15 cellular contexts compared by ENCODE assay signal in genomic region chr22:25573822-25574221, GRCh38. TPM values are rescaled to one million over a fixed set of nuclear protein-coding genes. Genes with fewer than 3 reads are reported as not detected.
DNase-seq lines count a peak whose midpoint lies in the region; ATAC-seq and FAIRE-seq lines count a peak whose summit lies in the region.
"Had no signal": no experiment of that assay in that cellular context is flagged by ENCODE, and none has a peak within 500 bp of the region (broad histone marks: within the 10 kb centered on the region; RNA-seq: fewer than 3 reads in every experiment).

No MANE protein-coding gene starts in this region.

- intact Hi-C loops in dendritic cell treated with granulocyte-macrophage colony-stimulating factor and Interleukin-4, amounts not matched to agents 40 ng/mL and 50 ng/mL, for 4 days (cut with micrococcal nuclease), result no loop called here

- peaks cover 5% of the 10 kb centered on the region for H3K36me3 Mint-ChIP-seq in CD4-positive, CD25-positive, alpha-beta regulatory T cell
- peaks cover 73% of the 10 kb centered on the region for H3K36me3 Mint-ChIP-seq in dendritic cell treated with granulocyte-macrophage colony-stimulating factor and Interleukin-4, amounts not matched to agents 40 ng/mL and 50 ng/mL, for 4 days (ENCODE audit: low read depth)

- H3K4me1 Mint-ChIP-seq in CD4-positive, CD25-positive, alpha-beta regulatory T cell, result peaks cover 11 to 16% (median 13%) of the 10 kb centered on the region in 4 donors
- peaks cover 70% of the 10 kb centered on the region for H3K4me1 Mint-ChIP-seq in dendritic cell treated with granulocyte-macrophage colony-stimulating factor and Interleukin-4, amounts not matched to agents 40 ng/mL and 50 ng/mL, for 4 days (ENCODE audit: low read depth)

- H3K4me3 Mint-ChIP-seq in CD4-positive, CD25-positive, alpha-beta regulatory T cell, result peak overlapping the region in 1 of 4 donors; percentile 67
- no peak overlapping the region for H3K4me3 Mint-ChIP-seq in dendritic cell treated with granulocyte-macrophage colony-stimulating factor and Interleukin-4, amounts not matched to agents 40 ng/mL and 50 ng/mL, for 4 days

- no peaks in the 10 kb centered on the region for H3K9me3 ChIP-seq in CD4-positive, CD25-positive, alpha-beta regulatory T cell (ENCODE audit: control insufficient read depth in 2 of 2, low read length in 2 of 2)
- H3K9me3 ChIP-seq in KOPT-K1 (ENCODE audit: insufficient read depth, low read length, poor library complexity, severe bottlenecking), result no peaks in the 10 kb centered on the region
- H3K9me3 ChIP-seq: HAP-1 had no signal

- no peak overlapping the region for H3K27ac ChIP-seq in CD4-positive, CD25-positive, alpha-beta regulatory T cell (ENCODE audit: insufficient read depth, low read length, poor library complexity, severe bottlenecking)
- peak overlapping the region; percentile 94 for H3K27ac ChIP-seq in KOPT-K1 (ENCODE audit: low read depth, low read length, poor library complexity, severe bottlenecking)
- H3K27ac ChIP-seq: BLaER1 had no signal

- H3K9me3 Mint-ChIP-seq in CD4-positive, CD25-positive, alpha-beta regulatory T cell, result peaks cover 0 to 5% (median 0%) of the 10 kb centered on the region in 7 donors
- H3K9me3 Mint-ChIP-seq in dendritic cell treated with granulocyte-macrophage colony-stimulating factor and Interleukin-4, amounts not matched to agents 40 ng/mL and 50 ng/mL, for 4 days, result peaks cover 8% of the 10 kb centered on the region

- no peaks in the 10 kb centered on the region for H3K4me1 ChIP-seq in CD4-positive, CD25-positive, alpha-beta regulatory T cell (ENCODE audit: control insufficient read depth, insufficient read depth, low read length, poor library complexity, severe bottlenecking)
- H3K4me1 ChIP-seq: HAP-1 had no signal

- no peak overlapping the region for H3K4me3 ChIP-seq in CD4-positive, CD25-positive, alpha-beta regulatory T cell (ENCODE audit: low read depth, low read length)
- H3K4me3 ChIP-seq: BLaER1, HAP-1 had no signal

- no peak for ATAC-seq in CD4-positive, CD25-positive, alpha-beta regulatory T cell (ENCODE audit: low read depth in 2 of 2)
- ATAC-seq in HG03378 (IDR thresholded peaks at IDR 0.05; ENCODE audit: unreplicated experiment) (no peak), GM21390 (IDR thresholded peaks at IDR 0.05; ENCODE audit: unreplicated experiment) (no peak)

- peak overlapping the region in 2 of 3 donors; percentile 52 to 86 for H3K27ac Mint-ChIP-seq in CD4-positive, CD25-positive, alpha-beta regulatory T cell
- peak overlapping the region; percentile 12 for H3K27ac Mint-ChIP-seq in dendritic cell treated with granulocyte-macrophage colony-stimulating factor and Interleukin-4, amounts not matched to agents 40 ng/mL and 50 ng/mL, for 4 days

- no peaks in the 10 kb centered on the region for H3K27me3 Mint-ChIP-seq in CD4-positive, CD25-positive, alpha-beta regulatory T cell
- H3K27me3 Mint-ChIP-seq in dendritic cell treated with granulocyte-macrophage colony-stimulating factor and Interleukin-4, amounts not matched to agents 40 ng/mL and 50 ng/mL, for 4 days, result no peaks in the 10 kb centered on the region

- DNase-seq in CD4-positive, CD25-positive, alpha-beta regulatory T cell, result no peak
- no peak for DNase-seq in activated CD4-positive, alpha-beta T cell treated with anti-CD3 and anti-CD28 coated beads, Interleukin-2, amount 50 U/mL, for 1 hour
- no peak for DNase-seq in RCC 7860 (ENCODE audit: low spot score)
- DNase-seq: DMS53, GF-D8, GOT3, KBM-7 had no signal

- no peaks in the 10 kb centered on the region for H3K36me3 ChIP-seq in CD4-positive, CD25-positive, alpha-beta regulatory T cell (ENCODE audit: control insufficient read depth, insufficient read depth, low read length)
- peaks cover 64% of the 10 kb centered on the region for H3K36me3 ChIP-seq in KOPT-K1 (ENCODE audit: insufficient read depth, low read length)
- H3K36me3 ChIP-seq: HAP-1 had no signal

- FAIRE-seq in RCC 7860 (lab: Jason Lieb, UNC), result no peak
- FAIRE-seq: A204.1, HTR-8/SVneo had no signal

- no peaks in the 10 kb centered on the region for H3K27me3 ChIP-seq in CD4-positive, CD25-positive, alpha-beta regulatory T cell (ENCODE audit: control insufficient read depth, insufficient read depth, low read length)
- H3K27me3 ChIP-seq: BLaER1 had no signal

RNA-seq across cellular contexts. Expression of gene GRK3, which starts 9.3 kb away (rescaled TPM):
- total RNA-seq in CD4-positive, CD25-positive, alpha-beta regulatory T cell, result 3.5 TPM
- 1 to 10 TPM in 2 of 4 donors, under 1 TPM in 2; 0.51 to 1.7 (median 0.87) TPM for polyA plus RNA-seq in CD4-positive, CD25-positive, alpha-beta regulatory T cell
